9 cellular contexts compared by ENCODE assay signal in genomic region chr20:62141043-62141396, GRCh38. TPM values are rescaled to one million over a fixed set of nuclear protein-coding genes. Genes with fewer than 3 reads are reported as not detected.
DNase-seq lines count a peak whose midpoint lies in the region; ATAC-seq and TF ChIP-seq lines count a peak whose summit lies in the region.
"Had no signal": no experiment of that assay in that cellular context is flagged by ENCODE, and none has a peak within 500 bp of the region (broad histone marks: within the 10 kb centered on the region; RNA-seq: fewer than 3 reads in every experiment).

No MANE protein-coding gene starts in this region.

- no peak overlapping the region for H2AFZ ChIP-seq in neural progenitor cell (replicated peaks)

- H3K9me3 ChIP-seq in MG63 (no peaks in the 10 kb centered on the region), neural progenitor cell (ENCODE audit: low read depth) (no peaks in the 10 kb centered on the region), mucosa of descending colon (no peaks in the 10 kb centered on the region)

- H3K36me3 Mint-ChIP-seq in CD14-positive monocyte (peaks cover 49 to 51% of the 10 kb centered on the region in 2 donors), neural progenitor cell (peaks cover 33% of the 10 kb centered on the region)

- peak overlapping the region in 44 of 59 donors; percentile 17 to 100 (median 94) for H3K27ac ChIP-seq in dorsolateral prefrontal cortex
- no peak overlapping the region for H3K27ac ChIP-seq in neural progenitor cell

- H3K27me3 Mint-ChIP-seq in CD14-positive monocyte (ENCODE audit: low read depth in 3 of 3), result no peaks in the 10 kb centered on the region
- peaks cover 14% of the 10 kb centered on the region for H3K27me3 Mint-ChIP-seq in neural progenitor cell (ENCODE audit: insufficient read depth, low read depth)

- H3K27me3 ChIP-seq in MG63, result no peaks in the 10 kb centered on the region
- H3K27me3 ChIP-seq in dorsolateral prefrontal cortex, result no peaks in the 10 kb centered on the region
- no peaks in the 10 kb centered on the region for H3K27me3 ChIP-seq in neural progenitor cell

- H3K4me3 ChIP-seq in MG63, result peak overlapping the region; percentile 89
- peak overlapping the region in 43 of 59 donors; percentile 59 to 98 (median 86) for H3K4me3 ChIP-seq in dorsolateral prefrontal cortex
- peak overlapping the region; percentile 92 for H3K4me3 ChIP-seq in neural progenitor cell
- no peak overlapping the region for H3K4me3 ChIP-seq in mucosa of descending colon

- DNase-seq in CD14-positive monocyte (ENCODE audit: low spot score), result no peak
- DNase-seq in MG63, result no peak
- DNase-seq in dorsolateral prefrontal cortex, result no peak
- DNase-seq in neural progenitor cell (ENCODE audit: low spot score), result no peak
- DNase-seq in DMS153 treated with DMSO at 0.1 percent for 48 hours (lab: John Stamatoyannopoulos, UW; ENCODE audit: unreplicated experiment), result no peak
- DNase-seq in mucosa of descending colon, result no peak
- DNase-seq: NCI-H1105 treated with DMSO at 0.1 percent for 48 hours had no signal

- peaks cover 13% of the 10 kb centered on the region for H3K4me1 ChIP-seq in neural progenitor cell
- peaks cover 20% of the 10 kb centered on the region for H3K4me1 ChIP-seq in mucosa of descending colon (ENCODE audit: low read depth)

- H3K79me2 ChIP-seq in neural progenitor cell (ENCODE audit: low read depth), result peaks cover 70% of the 10 kb centered on the region

- no peak overlapping the region for H3K9ac ChIP-seq in neural progenitor cell

- intact Hi-C loops in CD14-positive monocyte (cut with micrococcal nuclease) (loop anchor here (2.0 to 10.0 kb wide), 7 partner anchors 18 to 1844 kb away; partner anchors contain the start of genes LSM14B (in 1 of the 2), MTG2 (in 1 of the 2), OGFR (in 1 of the 2) and OSBPL2 (in 1 of the 2)), dorsolateral prefrontal cortex (cut with DNase I) (loop anchor here (5.0 to 10.0 kb wide), 4 partner anchors 41 to 654 kb away; partner anchors contain the start of genes ADRM1 (in 1 of the 2), MRGBP (in 1 of the 2) and MTG2 (in 1 of the 2)), mucosa of descending colon (cut with DNase I, micrococcal nuclease) (loop anchor here in 1 of 2 donors (5.0 to 10.0 kb wide), 2 partner anchors 79 to 126 kb away; no protein-coding TSS in a partner anchor)

- peak overlapping the region; percentile 96 for H3K4me2 ChIP-seq in neural progenitor cell

- peaks cover 43% of the 10 kb centered on the region for H3F3A ChIP-seq in neural progenitor cell (ENCODE audit: low read depth)

- ATAC-seq in GM21717 (IDR thresholded peaks at IDR 0.05; ENCODE audit: unreplicated experiment) (no peak), mucosa of descending colon (no peak), GM19328 (IDR thresholded peaks at IDR 0.05; ENCODE audit: unreplicated experiment) (no peak)

- peaks cover 76% of the 10 kb centered on the region for H3K36me3 ChIP-seq in MG63
- H3K36me3 ChIP-seq in neural progenitor cell, result peaks cover 8% of the 10 kb centered on the region
- H3K36me3 ChIP-seq in mucosa of descending colon (ENCODE audit: low read depth), result peaks cover 7% of the 10 kb centered on the region

- peaks cover 83% of the 10 kb centered on the region for H4K20me1 ChIP-seq in neural progenitor cell (ENCODE audit: low read depth)

- H3K4me3 Mint-ChIP-seq in CD14-positive monocyte (peak overlapping the region; percentile 9 to 11), neural progenitor cell (peak overlapping the region; percentile 96)

- TF ChIP-seq CTCF in CD14-positive monocyte (IDR thresholded peaks at IDR 0.05) (no peak), dorsolateral prefrontal cortex (IDR thresholded peaks at IDR 0.05 in 54 of 56, conservative IDR thresholded peaks at IDR 0.05 in 2 of 56; ENCODE audit: low read depth in 1 of 56, partially characterized antibody in 56 of 56) (no peak), neural progenitor cell (IDR thresholded peaks at IDR 0.05) (no peak), mucosa of descending colon (IDR thresholded peaks at IDR 0.05) (no peak)

- H3K4me1 Mint-ChIP-seq in CD14-positive monocyte (peaks cover 43% of the 10 kb centered on the region), neural progenitor cell (peaks cover 35% of the 10 kb centered on the region)

- peaks cover 0 to 3% (median 0%) of the 10 kb centered on the region in 7 donors for H3K9me3 Mint-ChIP-seq in CD14-positive monocyte
- H3K9me3 Mint-ChIP-seq in neural progenitor cell, result no peaks in the 10 kb centered on the region

- H3K27ac Mint-ChIP-seq in CD14-positive monocyte, result peak overlapping the region; percentile 90 to 97 (median 94)
- H3K27ac Mint-ChIP-seq in neural progenitor cell, result no peak overlapping the region

RNA-seq across cellular contexts. Expression of gene PSMA7, which starts 2.2 kb away (rescaled TPM):
- polyA plus RNA-seq in CD14-positive monocyte, result 100 to 1,000 TPM; 527 to 668 TPM
- 1,085 and 1,523 TPM in 2 replicates for total RNA-seq in MG63 (2014; rRNA removed; shearing (Covaris generic); ENCODE audit: low replicate concordance)
- 100 to 1,000 TPM in 114 of 120 experiments, 10 to 100 TPM in 6; 92.8 to 154 (median 124) TPM for total RNA-seq in dorsolateral prefrontal cortex
- total RNA-seq in neural progenitor cell (ENCODE audit: low replicate concordance), result 237 and 310 TPM in 2 replicates
- total RNA-seq in mucosa of descending colon, result 100 to 1,000 TPM; 129 to 197 (median 194) TPM

RNA-seq across cellular contexts. Expression of gene SS18L1, which starts 2.5 kb away (rescaled TPM):
- 1 to 10 TPM in 1 of 2 donors, under 1 TPM in 1; 0.75 to 1.1 TPM for polyA plus RNA-seq in CD14-positive monocyte
- total RNA-seq in MG63 (2014; rRNA removed; shearing (Covaris generic); ENCODE audit: low replicate concordance), result 5.8 and 7.5 TPM in 2 replicates
- total RNA-seq in dorsolateral prefrontal cortex (10 to 100 TPM; 23.7 to 55.2 (median 35.7) TPM), neural progenitor cell (ENCODE audit: low replicate concordance) (25.5 and 26.1 TPM in 2 replicates), mucosa of descending colon (10 to 100 TPM; 13.2 to 16.0 (median 14.4) TPM)

RNA-seq across cellular contexts. Expression of gene LSM14B, which starts 18.7 kb away (rescaled TPM):
- 1 to 10 TPM; 1.0 to 1.4 TPM for polyA plus RNA-seq in CD14-positive monocyte
- total RNA-seq in MG63 (2014; rRNA removed; shearing (Covaris generic); ENCODE audit: low replicate concordance), result 59.2 and 81.7 TPM in 2 replicates
- total RNA-seq in dorsolateral prefrontal cortex (10 to 100 TPM; 50.8 to 92.9 (median 73.1) TPM), neural progenitor cell (ENCODE audit: low replicate concordance) (52.6 and 82.1 TPM in 2 replicates), mucosa of descending colon (10 to 100 TPM; 33.5 to 49.1 (median 36.1) TPM)

RNA-seq across cellular contexts. Expression of gene MTG2, which starts 41.8 kb away (rescaled TPM):
- 10 to 100 TPM; 10.8 to 14.9 TPM for polyA plus RNA-seq in CD14-positive monocyte
- 87.3 and 102 TPM in 2 replicates for total RNA-seq in MG63 (2014; rRNA removed; shearing (Covaris generic); ENCODE audit: low replicate concordance)
- total RNA-seq in dorsolateral prefrontal cortex (10 to 100 TPM; 29.6 to 57.5 (median 39.1) TPM), neural progenitor cell (ENCODE audit: low replicate concordance) (16.2 and 19.2 TPM in 2 replicates), mucosa of descending colon (10 to 100 TPM; 28.8 to 34.9 (median 32.6) TPM)
